In the genomic region with DNA sequence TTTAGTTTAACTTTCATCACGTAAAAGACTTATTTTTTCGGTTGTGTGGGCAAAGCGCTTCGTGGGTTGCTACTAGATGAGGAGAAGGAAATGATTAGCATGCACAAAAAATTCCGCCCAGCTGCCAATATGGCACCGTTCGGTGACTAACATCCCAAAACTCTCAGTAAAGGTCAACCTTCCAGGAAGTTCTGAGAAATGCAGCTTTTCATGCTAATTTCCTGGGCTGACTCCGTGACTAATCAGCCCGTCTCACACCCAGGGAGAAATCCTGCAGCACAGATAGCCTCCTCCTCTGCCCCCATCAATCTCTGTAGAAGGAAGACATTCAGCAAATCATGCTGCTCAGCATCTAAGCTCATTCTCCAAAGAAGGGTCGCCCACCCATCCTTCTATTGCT, we compare ENCODE assay signal across 12 cellular contexts. TPM values are rescaled to one million over a fixed set of nuclear protein-coding genes. Genes with fewer than 3 reads are reported as not detected.
DNase-seq lines count a peak whose midpoint lies in the region; ATAC-seq and TF ChIP-seq lines count a peak whose summit lies in the region.
"Had no signal": no experiment of that assay in that cellular context is flagged by ENCODE, and none has a peak within 500 bp of the region (broad histone marks: within the 10 kb centered on the region; RNA-seq: fewer than 3 reads in every experiment).

No MANE protein-coding gene starts in this region.

- H3K36me3 ChIP-seq in ascending aorta: peaks cover 8 to 12% of the 10 kb centered on the region in 2 donors
- H3K36me3 ChIP-seq in mesenchymal stem cell (ENCODE audit: control insufficient read depth in 1 of 2, insufficient read depth in 2 of 2, low read depth in 1 of 2, low read length in 2 of 2): peaks cover 0 to 13% of the 10 kb centered on the region in 2 experiments
- peaks cover 0 to 69% (median 2%) of the 10 kb centered on the region in 3 donors for H3K36me3 ChIP-seq in esophagus squamous epithelium
- H3K36me3 ChIP-seq in gastroesophageal sphincter: peaks cover 0 to 70% of the 10 kb centered on the region in 2 donors

- H3K23ac ChIP-seq in mesenchymal stem cell (ENCODE audit: low read length in 2 of 2): no peak overlapping the region

- H3K27me3 ChIP-seq in ascending aorta (no peaks in the 10 kb centered on the region), mesenchymal stem cell (ENCODE audit: control insufficient read depth in 1 of 2, insufficient read depth in 1 of 2, low read length in 2 of 2) (no peaks in the 10 kb centered on the region), esophagus squamous epithelium (no peaks in the 10 kb centered on the region), gastroesophageal sphincter (no peaks in the 10 kb centered on the region)

- H3K9me3 ChIP-seq in ascending aorta (no peaks in the 10 kb centered on the region), mesenchymal stem cell (ENCODE audit: control insufficient read depth, low read length) (no peaks in the 10 kb centered on the region), esophagus squamous epithelium (no peaks in the 10 kb centered on the region), gastroesophageal sphincter (no peaks in the 10 kb centered on the region)

- no peak overlapping the region for H2BK12ac ChIP-seq in mesenchymal stem cell (ENCODE audit: low read length in 2 of 2)

- no peak for TF ChIP-seq POLR2A in esophagus squamous epithelium (IDR thresholded peaks at IDR 0.05)
- TF ChIP-seq POLR2A in gastroesophageal sphincter (IDR thresholded peaks at IDR 0.05): no peak

- H2BK120ac ChIP-seq in mesenchymal stem cell (ENCODE audit: low read depth, low read length): no peak overlapping the region

- intact Hi-C loops in ascending aorta (cut with DNase I) (loop anchor here (1.0 to 5.0 kb wide), 3 partner anchors 10 to 48 kb away; no protein-coding TSS in a partner anchor), esophagus squamous epithelium (cut with DNase I) (no loop called here)

- H3K4me3 ChIP-seq in ascending aorta (no peak overlapping the region), mesenchymal stem cell (ENCODE audit: insufficient read depth in 1 of 2, low read depth in 1 of 2, low read length in 2 of 2) (no peak overlapping the region), esophagus squamous epithelium (no peak overlapping the region), gastroesophageal sphincter (no peak overlapping the region)

- no peak overlapping the region for H3K14ac ChIP-seq in mesenchymal stem cell (ENCODE audit: low read length in 2 of 2)

- H3K4ac ChIP-seq in mesenchymal stem cell (ENCODE audit: low read depth in 1 of 2, low read length in 2 of 2): no peak overlapping the region

- H3K9ac ChIP-seq in mesenchymal stem cell (ENCODE audit: low read length): no peak overlapping the region

- DNase-seq in A172 (ENCODE audit: low spot score): peak; percentile 93
- DNase-seq in HS-5 (ENCODE audit: low read depth): peak; percentile 93
- peak in 1 of 2 donors; percentile 78 for DNase-seq in ascending aorta (ENCODE audit: low spot score in 2 of 2)
- peak; percentile 88 for DNase-seq in mesenchymal stem cell
- DNase-seq in esophagus squamous epithelium (lab: John Stamatoyannopoulos, UW): no peak
- DNase-seq in NCI-H345 (lab: John Stamatoyannopoulos, UW): no peak
- DNase-seq: activated gamma-delta T cell, DND-41, NCI-H2029 treated with DMSO at 0.1 percent for 48 hours, substantia nigra had no signal

- peak overlapping the region; percentile 33 for H2BK5ac ChIP-seq in mesenchymal stem cell (ENCODE audit: low read depth, low read length, poor library complexity, severe bottlenecking)

- peaks cover 2% of the 10 kb centered on the region for H3K79me1 ChIP-seq in mesenchymal stem cell (replicated peaks; ENCODE audit: low read length, poor library complexity, severe bottlenecking)

- TF ChIP-seq EP300 in gastroesophageal sphincter (IDR thresholded peaks at IDR 0.05): no peak

- ATAC-seq in GM19397 (IDR thresholded peaks at IDR 0.05; ENCODE audit: unreplicated experiment): no peak
- no peak for ATAC-seq in gastroesophageal sphincter

- no peak overlapping the region for H3K18ac ChIP-seq in mesenchymal stem cell (ENCODE audit: low read depth in 1 of 2, low read length in 2 of 2)

- peaks cover 0 to 5% of the 10 kb centered on the region in 2 donors for H3K4me1 ChIP-seq in ascending aorta
- peaks cover 37% of the 10 kb centered on the region for H3K4me1 ChIP-seq in mesenchymal stem cell (ENCODE audit: control insufficient read depth, insufficient read depth, low read depth, low read length)
- H3K4me1 ChIP-seq in esophagus squamous epithelium: peaks cover 0 to 4% (median 0%) of the 10 kb centered on the region in 3 donors
- peaks cover 0 to 5% (median 0%) of the 10 kb centered on the region in 3 donors for H3K4me1 ChIP-seq in gastroesophageal sphincter

- H3K27ac ChIP-seq in ascending aorta: peak overlapping the region; percentile 65 to 76
- peak overlapping the region; percentile 87 for H3K27ac ChIP-seq in mesenchymal stem cell (ENCODE audit: low read length, poor library complexity, severe bottlenecking)
- no peak overlapping the region for H3K27ac ChIP-seq in esophagus squamous epithelium
- H3K27ac ChIP-seq in gastroesophageal sphincter: no peak overlapping the region

- no peak overlapping the region for H3K4me2 ChIP-seq in mesenchymal stem cell (ENCODE audit: low read length, poor library complexity, severe bottlenecking)

- H2BK15ac ChIP-seq in mesenchymal stem cell (ENCODE audit: low read depth, poor library complexity, severe bottlenecking): no peak overlapping the region

- H2AFZ ChIP-seq in mesenchymal stem cell (ENCODE audit: low read depth, low read length): no peak overlapping the region

- peak overlapping the region; percentile 40 for H2AK5ac ChIP-seq in mesenchymal stem cell (ENCODE audit: low read length, severe bottlenecking)

- no peak overlapping the region for H4K8ac ChIP-seq in mesenchymal stem cell (ENCODE audit: low read length)

- 4% methylated on average over 10 of the region's 10 CpGs for WGBS in mesenchymal stem cell
- 55 to 59% methylated on average over 10 of the region's 10 CpGs for WGBS in esophagus squamous epithelium, 2 donors
- whole genome bisulfite sequencing in gastroesophageal sphincter (ENCODE audit: low coverage in 1 of 2), 2 donors: 61 to 66% methylated on average over 3 to 10 of the region's 10 CpGs

- TF ChIP-seq CTCF in ascending aorta (IDR thresholded peaks at IDR 0.05): no peak
- TF ChIP-seq CTCF in esophagus squamous epithelium (IDR thresholded peaks at IDR 0.05): no peak
- no peak for TF ChIP-seq CTCF in gastroesophageal sphincter (IDR thresholded peaks at IDR 0.05)

- no peak overlapping the region for H4K91ac ChIP-seq in mesenchymal stem cell (ENCODE audit: low read length)

RNA-seq across cellular contexts. Expression of gene TMCO4, which starts 34.1 kb away (rescaled TPM):
- total RNA-seq in A172 (2014; rRNA removed; shearing (Covaris generic)): 4.0 and 12.6 TPM in 2 replicates
- total RNA-seq in ascending aorta (5.7 TPM), esophagus squamous epithelium (10 to 100 TPM; 13.0 to 28.8 (median 21.2) TPM), gastroesophageal sphincter (10 to 100 TPM; 18.1 to 36.9 (median 24.5) TPM)
- polyA plus RNA-seq in mesenchymal stem cell (2013, experiment 1 of 2): 8.1 TPM
- polyA plus RNA-seq in mesenchymal stem cell (2013, experiment 2 of 2): 7.6 TPM

RNA-seq across cellular contexts. Expression of gene RNF186, which starts 49.5 kb away (rescaled TPM):
- total RNA-seq in A172 (2014; rRNA removed; shearing (Covaris generic)): not detected in 2 replicates
- total RNA-seq in ascending aorta: not detected
- not detected for polyA plus RNA-seq in mesenchymal stem cell (2013, experiment 1 of 2)
- not detected for polyA plus RNA-seq in mesenchymal stem cell (2013, experiment 2 of 2)
- not detected for total RNA-seq in esophagus squamous epithelium
- total RNA-seq in gastroesophageal sphincter: not detected

Comparison
In these comparisons a context has a peak if more than half of its experiments do, and no peak if none do; other contexts are left out.
1. DNase-seq: peak in A172 (single experiment), HS-5 (single experiment) and mesenchymal stem cell (single experiment); none in esophagus squamous epithelium (single experiment) and NCI-H345 (single experiment).
2. H3K27ac ChIP-seq: peak in ascending aorta (2 of 2) and mesenchymal stem cell (single experiment); none in esophagus squamous epithelium (0 of 4) and gastroesophageal sphincter (0 of 4).